Comparison of ENCODE assay signal across 11 cellular contexts in the genomic region with DNA sequence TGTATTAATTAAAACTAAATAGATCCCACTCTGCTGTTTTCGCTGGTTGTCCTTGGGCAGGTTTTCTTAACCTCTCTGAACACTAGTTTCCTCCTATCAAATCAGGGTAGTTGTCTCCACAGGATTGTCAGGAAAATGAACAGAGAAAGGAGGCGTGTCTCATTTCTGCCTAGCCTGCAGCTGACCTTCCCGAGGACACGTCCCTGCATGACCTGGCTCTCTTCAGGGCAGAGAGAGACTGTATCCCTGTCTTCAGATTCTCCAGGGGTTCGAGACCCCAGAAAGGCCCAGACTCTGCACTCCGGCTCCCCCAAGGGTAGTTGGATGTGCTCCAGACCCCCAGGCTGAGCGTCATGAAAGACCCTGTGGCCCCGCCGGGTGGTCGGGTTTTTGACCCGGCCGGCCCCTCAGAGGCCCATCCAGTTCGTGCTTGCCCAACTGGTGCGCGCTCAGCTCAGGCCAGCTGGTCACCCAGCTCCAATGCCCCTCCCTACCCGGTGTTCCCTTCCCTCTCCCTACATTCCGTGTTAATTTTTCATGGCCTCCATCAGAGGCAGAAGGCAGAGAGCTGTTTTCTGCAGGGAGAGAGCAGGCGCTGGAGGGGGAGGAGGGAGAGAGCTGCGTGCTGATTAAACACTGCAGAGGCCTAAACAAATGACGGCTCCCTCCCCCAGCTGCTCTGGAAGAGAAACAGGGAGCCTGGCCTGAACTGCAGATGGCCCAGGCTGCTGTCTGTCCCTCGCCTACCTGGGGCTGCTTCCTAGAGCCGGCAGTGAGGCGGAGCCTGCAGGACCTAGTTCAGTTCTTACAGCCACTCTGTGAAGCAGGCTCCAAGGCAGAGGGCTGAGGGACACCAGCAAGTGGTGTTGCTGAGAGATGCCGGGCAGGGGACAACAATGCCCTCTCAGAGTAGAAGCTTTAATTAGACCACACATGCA.
DNase-seq lines count a peak whose midpoint lies in the region; ATAC-seq and TF ChIP-seq lines count a peak whose summit lies in the region.
"Had no signal": no experiment of that assay in that cellular context is flagged by ENCODE, and none has a peak within 500 bp of the region (broad histone marks: within the 10 kb centered on the region; RNA-seq: fewer than 3 reads in every experiment).

No MANE protein-coding gene starts in this region.

- H3K4me1 Mint-ChIP-seq in CD14-positive monocyte, result peaks cover 57% of the 10 kb centered on the region

- H3K36me3 Mint-ChIP-seq in CD14-positive monocyte, result peaks cover 76 to 94% of the 10 kb centered on the region in 2 donors

- ATAC-seq in GM21447 (IDR thresholded peaks at IDR 0.05; ENCODE audit: unreplicated experiment), result no peak
- no peak for ATAC-seq in HG03432 (IDR thresholded peaks at IDR 0.05; ENCODE audit: unreplicated experiment)
- ATAC-seq: HCT116 had no signal

- no peak overlapping the region for H3K4me3 ChIP-seq in AG10803 (ENCODE audit: low read length)
- H3K4me3 ChIP-seq in dorsolateral prefrontal cortex, result peak overlapping the region in 21 of 59 donors; percentile 1 to 35 (median 14)
- H3K4me3 ChIP-seq in mesodermal cell (ENCODE audit: extremely low read depth, insufficient read depth, low read length, poor library complexity, severe bottlenecking), result no peak overlapping the region
- no peak overlapping the region for H3K4me3 ChIP-seq in spleen

- TF ChIP-seq CTCF in AG10803 (conservative IDR thresholded peaks at IDR 0.05; ENCODE audit: low read length) (no peak), dorsolateral prefrontal cortex (IDR thresholded peaks at IDR 0.05 in 54 of 56, conservative IDR thresholded peaks at IDR 0.05 in 2 of 56; ENCODE audit: low read depth in 1 of 56, partially characterized antibody in 56 of 56) (no peak), spleen (IDR thresholded peaks at IDR 0.05 in 8 of 11, conservative IDR thresholded peaks at IDR 0.05 in 3 of 11) (no peak), CD14-positive monocyte (IDR thresholded peaks at IDR 0.05) (no peak)

- H3K4me3 Mint-ChIP-seq in CD14-positive monocyte, result no peak overlapping the region

- WGBS in mesodermal cell (ENCODE audit: insufficient coverage in 2 of 2), 2 experiments, result 54 to 65% methylated on average over 9 to 19 of the region's 24 CpGs
- WGBS in spleen, 5 donors, result 58 to 84% (median 79%) methylated on average over 22 to 24 of the region's 24 CpGs

- peaks cover 42% of the 10 kb centered on the region for H3K4me1 ChIP-seq in mesodermal cell (ENCODE audit: control insufficient read depth, insufficient read depth, low read length, poor library complexity, severe bottlenecking)
- H3K4me1 ChIP-seq in spleen, result peaks cover 41 to 100% (median 78%) of the 10 kb centered on the region in 6 donors

- H3K9me3 Mint-ChIP-seq in CD14-positive monocyte, result no peaks in the 10 kb centered on the region

- H3K27me3 ChIP-seq in dorsolateral prefrontal cortex, result no peaks in the 10 kb centered on the region
- H3K27me3 ChIP-seq in spleen (replicated peaks in 1 of 7), result no peaks in the 10 kb centered on the region

- H3K36me3 ChIP-seq in mesodermal cell (ENCODE audit: control insufficient read depth, insufficient read depth, low read length), result peaks cover 61% of the 10 kb centered on the region
- H3K36me3 ChIP-seq in spleen, result peaks cover 0 to 70% (median 8%) of the 10 kb centered on the region in 6 donors

- H3K9me3 ChIP-seq in mesodermal cell (ENCODE audit: control insufficient read depth, low read length), result no peaks in the 10 kb centered on the region
- no peaks in the 10 kb centered on the region for H3K9me3 ChIP-seq in spleen

- peak overlapping the region in 1 of 7 donors; percentile 42 for H3K27ac Mint-ChIP-seq in CD14-positive monocyte

- no peak for TF ChIP-seq POLR2A in spleen (IDR thresholded peaks at IDR 0.05)

- intact Hi-C loops in dorsolateral prefrontal cortex (cut with DNase I), result loop anchor here in 1 of 2 donors (10.0 kb wide), 1 partner anchor 296 kb away; no protein-coding TSS in a partner anchor
- intact Hi-C loops in spleen (cut with DNase I; ENCODE audit: low total_unique reads), result no loop called here
- intact Hi-C loops in CD14-positive monocyte (cut with micrococcal nuclease), result loop anchor here in 1 of 2 donors (10.0 kb wide), 1 partner anchor 506 kb away; no protein-coding TSS in a partner anchor

- H3K27me3 Mint-ChIP-seq in CD14-positive monocyte (ENCODE audit: low read depth in 3 of 3), result peaks cover 0 to 2% (median 1%) of the 10 kb centered on the region in 3 donors

- DNase-seq in AG10803 (ENCODE audit: low read depth) (peak; percentile 62), NCI-H1092 (lab: John Stamatoyannopoulos, UW) (peak; percentile 39), dorsolateral prefrontal cortex (peak in 8 of 10 donors; percentile 64 to 76 (median 68)), spleen (no peak), CD14-positive monocyte (ENCODE audit: low spot score) (no peak)
- DNase-seq: activated naive CD4-positive, alpha-beta T cell treated with anti-CD3 and anti-CD28 coated beads, Interleukin-2, amount 50 U/mL, for 16 hours; kidney had no signal

- H3K27ac ChIP-seq in dorsolateral prefrontal cortex, result peak overlapping the region; percentile 30 to 94 (median 88)
- H3K27ac ChIP-seq in mesodermal cell (ENCODE audit: low read depth, low read length, severe bottlenecking), result peak overlapping the region; percentile 72
- H3K27ac ChIP-seq in spleen, result peak overlapping the region in 4 of 8 donors; percentile 11 to 39 (median 16)

Comparison
In these comparisons a context has a peak if more than half of its experiments do, and no peak if none do; other contexts are left out.
1. DNase-seq: peak in AG10803 (single experiment), NCI-H1092 (single experiment) and dorsolateral prefrontal cortex (8 of 10); none in spleen (single experiment) and CD14-positive monocyte (single experiment).